ENCODE assay signal across 16 cellular contexts in genomic region chr3:17190353-17191078, GRCh38.
A peak's percentile ranks its signal among the peaks of the same experiment; 100 is the strongest.
DNase-seq lines count a peak whose midpoint lies in the region; ATAC-seq lines count a peak whose summit lies in the region.
"Had no signal": no experiment of that assay in that cellular context is flagged by ENCODE, and none has a peak within 500 bp of the region (broad histone marks: within the 10 kb centered on the region; RNA-seq: fewer than 3 reads in every experiment).

No MANE protein-coding gene starts in this region.

- no peaks in the 10 kb centered on the region for H3K9me3 ChIP-seq in BLaER1 treated with 17β-estradiol and CSF1 and Interleukin-3, amounts not matched to agents 10 nM and 100 nM (replicated peaks in 1 of 11)
- H3K9me3 ChIP-seq in T-helper 17 cell (ENCODE audit: control insufficient read depth, low read length, poor library complexity, severe bottlenecking), result no peaks in the 10 kb centered on the region
- H3K9me3 ChIP-seq: body of pancreas, MG63 had no signal

- H3K4me3 Mint-ChIP-seq in T-helper 17 cell, result no peak overlapping the region
- H3K4me3 Mint-ChIP-seq: activated CD4-positive, alpha-beta memory T cell treated with anti-CD3 and anti-CD28 coated beads, Interleukin-2, amount 10 ng/mL, durations not matched to agents 7 days and 5 days had no signal

- peak overlapping the region in 8 of 10 experiments; percentile 1 to 38 (median 25); a peak in 7 of 20 replicates for H3K4me3 ChIP-seq in BLaER1 treated with 17β-estradiol and CSF1 and Interleukin-3, amounts not matched to agents 10 nM and 100 nM
- H3K4me3 ChIP-seq: body of pancreas, MG63 had no signal

- DNase-seq in caudate nucleus (lab: John Stamatoyannopoulos, UW), result peak in 15 of 61 donors; percentile 2 to 79 (median 28)
- DNase-seq in midbrain (lab: John Stamatoyannopoulos, UW), result peak; percentile 27
- DNase-seq in stimulated activated naive CD4-positive, alpha-beta T cell (lab: John Stamatoyannopoulos, UW), result no peak
- no peak for DNase-seq in NCI-H2171 (lab: John Stamatoyannopoulos, UW)
- DNase-seq in T-helper 17 cell, result no peak
- DNase-seq: activated CD4-positive, alpha-beta memory T cell treated with anti-CD3 and anti-CD28 coated beads, Interleukin-2, amount 10 ng/mL, durations not matched to agents 7 days and 5 days; activated gamma-delta T cell treated with Interleukin-2 at 50 U/mL for 16 hours; DMS153; effector CD8-positive, alpha-beta T cell; mammary epithelial cell; MG63; SIG-M5 had no signal

- H3K27ac Mint-ChIP-seq in T-helper 17 cell, result no peak overlapping the region
- H3K27ac Mint-ChIP-seq: activated CD4-positive, alpha-beta memory T cell treated with anti-CD3 and anti-CD28 coated beads, Interleukin-2, amount 10 ng/mL, durations not matched to agents 7 days and 5 days had no signal

- peak overlapping the region; percentile 30 to 77 (median 61); a peak in 20 of 22 replicates for H3K27ac ChIP-seq in BLaER1 treated with 17β-estradiol and CSF1 and Interleukin-3, amounts not matched to agents 10 nM and 100 nM
- peak overlapping the region; percentile 41 for H3K27ac ChIP-seq in caudate nucleus (ENCODE audit: low read depth, low read length)
- H3K27ac ChIP-seq: body of pancreas had no signal

- peaks cover 52 to 68% (median 62%) of the 10 kb centered on the region in 10 experiments for H3K4me1 ChIP-seq in BLaER1 treated with 17β-estradiol and CSF1 and Interleukin-3, amounts not matched to agents 10 nM and 100 nM

- peak overlapping the region; percentile 67 to 91 (median 79) for H3K4me2 ChIP-seq in BLaER1 treated with 17β-estradiol and CSF1 and Interleukin-3, amounts not matched to agents 10 nM and 100 nM

- no peaks in the 10 kb centered on the region for H3K27me3 Mint-ChIP-seq in T-helper 17 cell
- H3K27me3 Mint-ChIP-seq: activated CD4-positive, alpha-beta memory T cell treated with anti-CD3 and anti-CD28 coated beads, Interleukin-2, amount 10 ng/mL, durations not matched to agents 7 days and 5 days had no signal

- no peaks in the 10 kb centered on the region for H3K36me3 ChIP-seq in BLaER1 treated with 17β-estradiol and CSF1 and Interleukin-3, amounts not matched to agents 10 nM and 100 nM
- H3K36me3 ChIP-seq: MG63 had no signal

- no peaks in the 10 kb centered on the region for H4K20me1 ChIP-seq in BLaER1 treated with 17β-estradiol and CSF1 and Interleukin-3, amounts not matched to agents 10 nM and 100 nM

- H3K4me1 Mint-ChIP-seq in T-helper 17 cell, result peaks cover 2% of the 10 kb centered on the region

- peak overlapping the region; percentile 4 to 56 (median 35); a peak in 15 of 22 replicates for H3K9ac ChIP-seq in BLaER1 treated with 17β-estradiol and CSF1 and Interleukin-3, amounts not matched to agents 10 nM and 100 nM

- H3K27me3 ChIP-seq in BLaER1 treated with 17β-estradiol and CSF1 and Interleukin-3, amounts not matched to agents 10 nM and 100 nM, result no peaks in the 10 kb centered on the region
- H3K27me3 ChIP-seq: body of pancreas, MG63 had no signal

- ATAC-seq in GM21723 (IDR thresholded peaks at IDR 0.05; ENCODE audit: unreplicated experiment) (peak; percentile 34), T-helper 17 cell (no peak), HG03175 (IDR thresholded peaks at IDR 0.05; ENCODE audit: unreplicated experiment) (no peak)
- ATAC-seq: body of pancreas had no signal

- H3K36me3 Mint-ChIP-seq in T-helper 17 cell (ENCODE audit: low read depth), result peaks cover 2% of the 10 kb centered on the region
